2 cellular contexts compared by ENCODE assay signal in genomic region chr1:116508090-116508983, GRCh38.
TF ChIP-seq lines count a peak whose summit lies in the region.

No MANE protein-coding gene starts in this region.

TF ChIP-seq in GM23338, 12 proteins besides CTCF, POLR2A, EP300 and RAD21 (continued from another document):
- no peak for TF ChIP-seq ZNF462 (CRISPR knock-in tag; IDR thresholded peaks at IDR 0.05)
- TF ChIP-seq REST (IDR thresholded peaks at IDR 0.05; ENCODE audit: unreplicated experiment) = no peak
- no peak for TF ChIP-seq EZH2 (IDR thresholded peaks at IDR 0.05; ENCODE audit: low read depth, unreplicated experiment)
- no peak for TF ChIP-seq ETS1 (IDR thresholded peaks at IDR 0.05)
- no peak for TF ChIP-seq NANOG (IDR thresholded peaks at IDR 0.05; ENCODE audit: borderline replicate concordance)
- TF ChIP-seq CREB1 (CRISPR knock-in tag; IDR thresholded peaks at IDR 0.05; ENCODE audit: low read depth) = no peak
- TF ChIP-seq ZNF331 (CRISPR knock-in tag; IDR thresholded peaks at IDR 0.05; ENCODE audit: low read depth) = no peak

TF ChIP-seq in SK-N-SH, 30 proteins besides CTCF, POLR2A, EP300 and RAD21 (continued from another document):
- no peak for TF ChIP-seq RXRA (IDR thresholded peaks at IDR 0.05; ENCODE audit: borderline replicate concordance, low read depth)
- TF ChIP-seq SMC3 (IDR thresholded peaks at IDR 0.05; ENCODE audit: low read depth, low read length) = no peak
- no peak for TF ChIP-seq IRF3 (IDR thresholded peaks at IDR 0.05; ENCODE audit: low read depth, low read length)
- no peak for TF ChIP-seq RFX5 (IDR thresholded peaks at IDR 0.05; ENCODE audit: low read length)
- TF ChIP-seq FOSL2 (IDR thresholded peaks at IDR 0.05; ENCODE audit: borderline replicate concordance, low read depth) = no peak
- TF ChIP-seq TAF1 (IDR thresholded peaks at IDR 0.05; ENCODE audit: borderline replicate concordance, low read depth, low read length) = no peak
- TF ChIP-seq NFIC (IDR thresholded peaks at IDR 0.05; ENCODE audit: borderline replicate concordance) = no peak
- TF ChIP-seq CHD2 (IDR thresholded peaks at IDR 0.05; ENCODE audit: low read length, partially characterized antibody) = no peak
